ENCODE assay signal across 10 cellular contexts in the genomic region with DNA sequence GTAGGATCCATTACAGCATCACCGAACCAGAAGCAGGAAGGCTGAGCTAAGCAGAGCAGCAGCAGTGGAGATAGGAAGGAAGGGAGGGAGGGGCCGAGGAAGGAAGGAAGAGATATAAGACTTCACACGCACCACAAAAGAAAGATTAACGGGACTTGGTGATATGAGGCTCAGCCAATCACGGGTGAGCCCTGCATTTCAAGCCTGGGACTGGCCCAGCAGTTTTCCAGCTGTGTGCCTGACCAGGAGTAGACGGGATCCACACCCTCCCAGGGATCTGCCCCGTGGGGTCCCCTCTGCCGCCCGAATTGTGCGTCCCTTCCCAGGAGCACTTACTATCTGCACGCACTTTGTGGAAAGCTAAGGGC.
A peak's percentile ranks its signal among the peaks of the same experiment; 100 is the strongest.
DNase-seq lines count a peak whose midpoint lies in the region; ATAC-seq and TF ChIP-seq lines count a peak whose summit lies in the region.
"Had no signal": no experiment of that assay in that cellular context is flagged by ENCODE, and none has a peak within 500 bp of the region (broad histone marks: within the 10 kb centered on the region; RNA-seq: fewer than 3 reads in every experiment).

No MANE protein-coding gene starts in this region.

- DNase-seq in OCI-M1 (lab: John Stamatoyannopoulos, UW) (peak; percentile 86), SIG-M5 treated with dmso at 0.1 percent for 504 hours (lab: John Stamatoyannopoulos, UW; ENCODE audit: unreplicated experiment) (no peak), HuH-7 (ENCODE audit: low spot score) (no peak)
- no peak for DNase-seq in stimulated activated CD4-positive, alpha-beta T cell treated with anti-CD3 and anti-CD28 coated beads, Interleukin-1b, Interleukin-23, amount 100 ng/mL, for 48 hours
- DNase-seq: cortex of kidney, NCI-H187 treated with DMSO at 0.1 percent for 48 hours had no signal

- H3K36me3 Mint-ChIP-seq in dendritic cell treated with granulocyte-macrophage colony-stimulating factor and Interleukin-4, amounts not matched to agents 40 ng/mL and 50 ng/mL, for 4 days (ENCODE audit: low read depth): no peaks in the 10 kb centered on the region

- H3K27me3 ChIP-seq in DOHH2 (ENCODE audit: control insufficient read depth, low read length) (no peaks in the 10 kb centered on the region), mucosa of rectum (ENCODE audit: control insufficient read depth in 2 of 2, insufficient read depth in 2 of 2, low read length in 2 of 2) (no peaks in the 10 kb centered on the region)

- H3K27ac Mint-ChIP-seq in dendritic cell treated with granulocyte-macrophage colony-stimulating factor and Interleukin-4, amounts not matched to agents 40 ng/mL and 50 ng/mL, for 4 days: no peak overlapping the region

- no peaks in the 10 kb centered on the region for H3K79me2 ChIP-seq in DOHH2 (ENCODE audit: control insufficient read depth, low read length)

- H3K9me2 ChIP-seq in DOHH2 (replicated peaks; ENCODE audit: control insufficient read depth, low read length): no peaks in the 10 kb centered on the region

- peak overlapping the region; percentile 57 for H3K4me3 Mint-ChIP-seq in dendritic cell treated with granulocyte-macrophage colony-stimulating factor and Interleukin-4, amounts not matched to agents 40 ng/mL and 50 ng/mL, for 4 days

- H4K20me1 ChIP-seq in DOHH2 (ENCODE audit: control insufficient read depth, insufficient read depth, low read depth, low read length): no peaks in the 10 kb centered on the region

- peak overlapping the region; percentile 21; the same call in 1 of the 2 replicates for H3K27ac ChIP-seq in DOHH2 (ENCODE audit: low read depth, low read length)
- peak overlapping the region in 1 of 2 donors; percentile 13 for H3K27ac ChIP-seq in mucosa of rectum (ENCODE audit: low read depth in 2 of 2, low read length in 2 of 2)

- intact Hi-C loops in dendritic cell treated with granulocyte-macrophage colony-stimulating factor and Interleukin-4, amounts not matched to agents 40 ng/mL and 50 ng/mL, for 4 days (cut with micrococcal nuclease): no loop called here

- H3K9ac ChIP-seq in mucosa of rectum (ENCODE audit: low read depth in 1 of 2, low read length in 2 of 2): no peak overlapping the region

- H3F3A ChIP-seq in DOHH2 (ENCODE audit: control insufficient read depth, insufficient read depth): peaks cover 6% of the 10 kb centered on the region; the same call in 1 of the 2 replicates

- no peaks in the 10 kb centered on the region for H3K9me3 Mint-ChIP-seq in dendritic cell treated with granulocyte-macrophage colony-stimulating factor and Interleukin-4, amounts not matched to agents 40 ng/mL and 50 ng/mL, for 4 days

- TF ChIP-seq CTCF in DOHH2 (IDR thresholded peaks at IDR 0.05; ENCODE audit: low read depth, low read length, poor library complexity, severe bottlenecking): no peak

- peaks cover 31% of the 10 kb centered on the region for H3K4me1 Mint-ChIP-seq in dendritic cell treated with granulocyte-macrophage colony-stimulating factor and Interleukin-4, amounts not matched to agents 40 ng/mL and 50 ng/mL, for 4 days (ENCODE audit: low read depth)

- peak overlapping the region; percentile 87 for H3K4me2 ChIP-seq in DOHH2 (ENCODE audit: low read length)

- no peaks in the 10 kb centered on the region for H3K36me3 ChIP-seq in DOHH2 (ENCODE audit: control insufficient read depth, low read length)
- H3K36me3 ChIP-seq in mucosa of rectum (ENCODE audit: control insufficient read depth in 2 of 2, insufficient read depth in 2 of 2, low read length in 2 of 2): no peaks in the 10 kb centered on the region

- H3K4me1 ChIP-seq in DOHH2 (ENCODE audit: control insufficient read depth, low read length) (peaks cover 20% of the 10 kb centered on the region), mucosa of rectum (ENCODE audit: control insufficient read depth in 2 of 2, insufficient read depth in 2 of 2, low read length in 2 of 2) (peaks cover 15 to 22% of the 10 kb centered on the region in 2 donors)

- H3K9me3 ChIP-seq in DOHH2 (ENCODE audit: control insufficient read depth, insufficient read depth, low read length) (no peaks in the 10 kb centered on the region), mucosa of rectum (ENCODE audit: control insufficient read depth in 2 of 2, low read length in 2 of 2) (no peaks in the 10 kb centered on the region)

- H3K27me3 Mint-ChIP-seq in dendritic cell treated with granulocyte-macrophage colony-stimulating factor and Interleukin-4, amounts not matched to agents 40 ng/mL and 50 ng/mL, for 4 days: peaks cover 72% of the 10 kb centered on the region

- H3K4me3 ChIP-seq in DOHH2 (ENCODE audit: low read length) (peak overlapping the region; percentile 88), mucosa of rectum (ENCODE audit: low read length in 2 of 2) (peak overlapping the region; percentile 41 to 68)

- no peak for ATAC-seq in GM21360 (IDR thresholded peaks at IDR 0.05; ENCODE audit: unreplicated experiment)
